1 cellular context compared by ENCODE assay signal in the genomic region with DNA sequence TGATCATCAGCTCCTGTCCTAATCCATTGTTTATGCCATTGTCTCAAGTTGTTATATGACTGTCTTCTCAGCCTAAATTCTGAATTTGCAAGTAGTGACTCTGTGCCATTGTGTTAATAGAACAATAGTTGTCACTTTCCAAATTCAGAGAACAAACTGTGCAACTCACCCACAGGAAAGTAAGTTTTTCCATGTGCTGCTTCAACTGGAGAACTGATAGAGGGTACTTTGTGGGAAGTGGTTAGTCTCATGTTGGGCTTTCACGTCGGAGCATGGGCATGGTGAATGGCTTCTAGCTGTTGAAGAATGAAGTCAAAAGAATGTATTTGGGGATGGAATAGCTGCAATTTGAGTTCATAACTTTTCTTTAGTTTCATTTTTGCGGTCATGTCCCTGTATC.
TF ChIP-seq lines count a peak whose summit lies in the region.

No MANE protein-coding gene starts in this region.

TF ChIP-seq in IMR-90, 13 proteins besides CTCF, POLR2A, EP300 and RAD21 (continued from another document):
- TF ChIP-seq, protein P1, sequence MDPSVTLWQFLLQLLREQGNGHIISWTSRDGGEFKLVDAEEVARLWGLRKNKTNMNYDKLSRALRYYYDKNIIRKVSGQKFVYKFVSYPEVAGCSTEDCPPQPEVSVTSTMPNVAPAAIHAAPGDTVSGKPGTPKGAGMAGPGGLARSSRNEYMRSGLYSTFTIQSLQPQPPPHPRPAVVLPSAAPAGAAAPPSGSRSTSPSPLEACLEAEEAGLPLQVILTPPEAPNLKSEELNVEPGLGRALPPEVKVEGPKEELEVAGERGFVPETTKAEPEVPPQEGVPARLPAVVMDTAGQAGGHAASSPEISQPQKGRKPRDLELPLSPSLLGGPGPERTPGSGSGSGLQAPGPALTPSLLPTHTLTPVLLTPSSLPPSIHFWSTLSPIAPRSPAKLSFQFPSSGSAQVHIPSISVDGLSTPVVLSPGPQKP (IDR thresholded peaks at IDR 0.05; ENCODE audit: borderline replicate concordance, low read depth, low read length), result no peak
- TF ChIP-seq, protein P2, sequence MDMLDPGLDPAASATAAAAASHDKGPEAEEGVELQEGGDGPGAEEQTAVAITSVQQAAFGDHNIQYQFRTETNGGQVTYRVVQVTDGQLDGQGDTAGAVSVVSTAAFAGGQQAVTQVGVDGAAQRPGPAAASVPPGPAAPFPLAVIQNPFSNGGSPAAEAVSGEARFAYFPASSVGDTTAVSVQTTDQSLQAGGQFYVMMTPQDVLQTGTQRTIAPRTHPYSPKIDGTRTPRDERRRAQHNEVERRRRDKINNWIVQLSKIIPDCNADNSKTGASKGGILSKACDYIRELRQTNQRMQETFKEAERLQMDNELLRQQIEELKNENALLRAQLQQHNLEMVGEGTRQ (IDR thresholded peaks at IDR 0.05; ENCODE audit: low read depth, low read length), result no peak
- no peak for TF ChIP-seq BHLHE40 (IDR thresholded peaks at IDR 0.05; ENCODE audit: low read depth, low read length)
- TF ChIP-seq RCOR1 (IDR thresholded peaks at IDR 0.05; ENCODE audit: insufficient replicate concordance, low read length), result no peak
- TF ChIP-seq MAZ (IDR thresholded peaks at IDR 0.05; ENCODE audit: borderline replicate concordance, low read depth, low read length), result no peak
- no peak for TF ChIP-seq SMC3 (IDR thresholded peaks at IDR 0.05; ENCODE audit: low read depth, low read length)
- no peak for TF ChIP-seq MXI1 (IDR thresholded peaks at IDR 0.05; ENCODE audit: borderline replicate concordance, low read depth, low read length)
- TF ChIP-seq NFE2L2 (IDR thresholded peaks at IDR 0.05; ENCODE audit: low read depth, low read length), result no peak
